In the genomic region with DNA sequence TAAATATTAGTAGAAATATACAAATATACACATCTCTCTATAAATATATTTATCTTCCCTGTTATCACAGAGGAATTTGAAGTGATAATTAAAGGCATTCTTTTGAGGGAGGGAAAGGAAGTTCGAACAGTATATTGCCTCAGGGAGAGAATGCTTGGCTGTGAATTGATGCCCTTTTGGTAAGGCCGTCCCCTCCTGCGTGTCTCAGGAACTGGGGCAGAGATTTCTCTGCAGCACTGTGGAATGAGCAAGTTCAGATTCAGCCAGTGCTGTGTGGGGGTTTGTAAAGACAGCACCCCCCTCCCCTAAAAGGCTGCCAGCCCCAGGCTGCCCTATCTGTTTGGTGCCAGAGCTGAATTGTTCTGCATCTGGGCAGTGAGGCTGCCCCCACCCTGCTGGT, we compare ENCODE assay signal across 22 cellular contexts. TPM values are rescaled to one million over a fixed set of nuclear protein-coding genes. Genes with fewer than 3 reads are reported as not detected.
"Had no signal": no experiment of that assay in that cellular context is flagged by ENCODE, and none has a peak within 500 bp of the region (broad histone marks: within the 10 kb centered on the region; RNA-seq: fewer than 3 reads in every experiment).

No MANE protein-coding gene starts in this region.

- H3K36me3 ChIP-seq: neutrophil, pancreas, suprapubic skin, transverse colon had no signal

- ATAC-seq: activated naive CD4-positive, alpha-beta T cell treated with anti-CD3 and anti-CD28 coated beads, Interleukin-2, amount 50 U/mL, for 72 hours; activated T-helper 17 cell treated with anti-CD3 and anti-CD28 coated beads, Interleukin-2, amount 50 U/mL, for 72 hours; foreskin keratinocyte; pancreas; stimulated activated naive CD8-positive, alpha-beta T cell treated with anti-CD3 and anti-CD28 coated beads, Interleukin-15, amount 100 ng/mL, for 72 hours; WTC11 had no signal

- DNase-seq: activated CD4-positive, alpha-beta T cell treated with anti-CD3 and anti-CD28 coated beads, Interleukin-2, amount 50 U/mL, for 4 hours; activated CD8-positive, alpha-beta memory T cell treated with anti-CD3 and anti-CD28 coated beads for 24 hours; activated CD8-positive, alpha-beta memory T cell treated with anti-CD3 and anti-CD28 coated beads, Interleukin-2, amount 50 U/mL, for 4 hours; activated T-cell treated with anti-CD3 and anti-CD28 coated beads, Interleukin-2, amount 50 U/mL, for 24 hours; aorta; dermis blood vessel endothelial cell; effector CD8-positive, alpha-beta T cell; foreskin keratinocyte; glutamatergic neuron; hippocampal formation; left ventricle myocardium superior; pancreas; stimulated activated CD4-positive, alpha-beta T cell treated with anti-CD3 and anti-CD28 coated beads, Interleukin-1b, Interleukin-23, amount 100 ng/mL, for 48 hours; stimulated activated naive CD8-positive, alpha-beta T cell treated with anti-CD3 and anti-CD28 coated beads, Interleukin-15, amount 100 ng/mL, for 72 hours; T1000; transverse colon had no signal

- H3K9me3 ChIP-seq: neutrophil, pancreas, suprapubic skin, transverse colon had no signal

- H3K4me1 ChIP-seq: foreskin keratinocyte, suprapubic skin, transverse colon had no signal

- H3K27me3 ChIP-seq: foreskin keratinocyte, pancreas, transverse colon had no signal

- H3K27ac ChIP-seq: foreskin keratinocyte, neutrophil, pancreas, skin epidermis, suprapubic skin, transverse colon had no signal

- H3K4me3 ChIP-seq: pancreas, skin epidermis, suprapubic skin, transverse colon had no signal

RNA-seq across cellular contexts. Expression of a gene that starts 42.0 kb away (rescaled TPM):
- total RNA-seq: activated naive CD4-positive, alpha-beta T cell treated with anti-CD3 and anti-CD28 coated beads, Interleukin-2, amount 50 U/mL, for 72 hours; activated T-helper 17 cell treated with anti-CD3 and anti-CD28 coated beads, Interleukin-2, amount 50 U/mL, for 72 hours; foreskin keratinocyte had no signal
- polyA plus RNA-seq: foreskin keratinocyte had no signal
